In the genomic region with DNA sequence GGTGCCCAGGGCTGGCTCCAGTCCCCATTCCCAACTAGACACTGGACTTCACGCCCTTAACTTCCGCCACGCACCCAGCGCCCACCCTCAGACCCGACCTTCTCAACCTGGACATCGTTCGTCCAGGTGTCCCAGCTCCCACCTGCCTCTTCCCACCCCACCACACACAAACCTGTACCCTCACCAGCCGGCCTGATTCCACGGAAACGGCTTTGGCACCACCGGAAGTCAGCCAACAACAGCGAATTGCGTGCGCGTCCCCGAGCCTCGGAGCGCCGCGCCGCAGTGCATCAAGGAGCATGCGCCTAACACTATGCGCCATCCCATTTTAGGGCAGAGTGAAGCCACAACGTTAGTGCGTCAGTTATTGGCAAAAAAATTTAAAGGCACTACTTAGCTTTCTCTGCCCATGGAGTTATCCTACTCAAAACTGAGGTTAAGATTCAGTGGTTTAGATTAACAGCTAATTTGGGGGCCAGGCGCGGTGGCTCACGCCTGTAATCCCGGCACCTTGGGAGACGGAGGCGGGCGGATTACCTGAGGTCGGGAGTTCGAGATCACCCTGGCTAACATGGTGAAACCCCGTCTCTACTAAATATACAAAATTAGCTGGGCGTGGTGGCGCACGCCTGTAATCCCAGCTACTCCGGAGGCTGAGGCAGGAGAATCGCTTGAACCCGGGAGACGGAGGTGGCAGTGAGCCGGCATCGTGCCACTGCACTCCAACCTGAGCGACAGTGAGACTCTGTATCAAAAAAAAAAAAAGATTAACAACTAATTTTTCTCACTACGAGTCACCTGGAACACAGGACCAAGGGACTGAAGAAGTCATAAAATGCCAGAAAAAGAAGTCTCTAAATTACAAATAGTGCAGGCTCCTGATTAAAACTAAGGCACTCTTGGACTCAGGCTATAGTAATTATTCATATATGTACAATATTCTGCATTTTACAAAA, we compare ENCODE assay signal across 1 cellular context.
TF ChIP-seq lines count a peak whose summit lies in the region.

A gene with protein sequence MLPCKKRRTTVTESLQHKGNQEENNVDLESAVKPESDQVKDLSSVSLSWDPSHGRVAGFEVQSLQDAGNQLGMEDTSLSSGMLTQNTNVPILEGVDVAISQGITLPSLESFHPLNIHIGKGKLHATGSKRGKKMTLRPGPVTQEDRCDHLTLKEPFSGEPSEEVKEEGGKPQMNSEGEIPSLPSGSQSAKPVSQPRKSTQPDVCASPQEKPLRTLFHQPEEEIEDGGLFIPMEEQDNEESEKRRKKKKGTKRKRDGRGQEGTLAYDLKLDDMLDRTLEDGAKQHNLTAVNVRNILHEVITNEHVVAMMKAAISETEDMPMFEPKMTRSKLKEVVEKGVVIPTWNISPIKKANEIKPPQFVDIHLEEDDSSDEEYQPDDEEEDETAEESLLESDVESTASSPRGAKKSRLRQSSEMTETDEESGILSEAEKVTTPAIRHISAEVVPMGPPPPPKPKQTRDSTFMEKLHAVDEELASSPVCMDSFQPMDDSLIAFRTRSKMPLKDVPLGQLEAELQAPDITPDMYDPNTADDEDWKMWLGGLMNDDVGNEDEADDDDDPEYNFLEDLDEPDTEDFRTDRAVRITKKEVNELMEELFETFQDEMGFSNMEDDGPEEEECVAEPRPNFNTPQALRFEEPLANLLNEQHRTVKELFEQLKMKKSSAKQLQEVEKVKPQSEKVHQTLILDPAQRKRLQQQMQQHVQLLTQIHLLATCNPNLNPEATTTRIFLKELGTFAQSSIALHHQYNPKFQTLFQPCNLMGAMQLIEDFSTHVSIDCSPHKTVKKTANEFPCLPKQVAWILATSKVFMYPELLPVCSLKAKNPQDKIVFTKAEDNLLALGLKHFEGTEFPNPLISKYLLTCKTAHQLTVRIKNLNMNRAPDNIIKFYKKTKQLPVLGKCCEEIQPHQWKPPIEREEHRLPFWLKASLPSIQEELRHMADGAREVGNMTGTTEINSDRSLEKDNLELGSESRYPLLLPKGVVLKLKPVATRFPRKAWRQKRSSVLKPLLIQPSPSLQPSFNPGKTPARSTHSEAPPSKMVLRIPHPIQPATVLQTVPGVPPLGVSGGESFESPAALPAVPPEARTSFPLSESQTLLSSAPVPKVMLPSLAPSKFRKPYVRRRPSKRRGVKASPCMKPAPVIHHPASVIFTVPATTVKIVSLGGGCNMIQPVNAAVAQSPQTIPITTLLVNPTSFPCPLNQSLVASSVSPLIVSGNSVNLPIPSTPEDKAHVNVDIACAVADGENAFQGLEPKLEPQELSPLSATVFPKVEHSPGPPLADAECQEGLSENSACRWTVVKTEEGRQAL (N-terminal part only) (minus strand): TSS at position 240 of the 956 bp plus-strand sequence. CDS start 3,434 bp downstream, outside the sequence.

TF ChIP-seq in K562, 482 proteins besides CTCF, POLR2A, EP300 and RAD21 (continued from another document and continues in another):
- TF ChIP-seq, protein P1, sequence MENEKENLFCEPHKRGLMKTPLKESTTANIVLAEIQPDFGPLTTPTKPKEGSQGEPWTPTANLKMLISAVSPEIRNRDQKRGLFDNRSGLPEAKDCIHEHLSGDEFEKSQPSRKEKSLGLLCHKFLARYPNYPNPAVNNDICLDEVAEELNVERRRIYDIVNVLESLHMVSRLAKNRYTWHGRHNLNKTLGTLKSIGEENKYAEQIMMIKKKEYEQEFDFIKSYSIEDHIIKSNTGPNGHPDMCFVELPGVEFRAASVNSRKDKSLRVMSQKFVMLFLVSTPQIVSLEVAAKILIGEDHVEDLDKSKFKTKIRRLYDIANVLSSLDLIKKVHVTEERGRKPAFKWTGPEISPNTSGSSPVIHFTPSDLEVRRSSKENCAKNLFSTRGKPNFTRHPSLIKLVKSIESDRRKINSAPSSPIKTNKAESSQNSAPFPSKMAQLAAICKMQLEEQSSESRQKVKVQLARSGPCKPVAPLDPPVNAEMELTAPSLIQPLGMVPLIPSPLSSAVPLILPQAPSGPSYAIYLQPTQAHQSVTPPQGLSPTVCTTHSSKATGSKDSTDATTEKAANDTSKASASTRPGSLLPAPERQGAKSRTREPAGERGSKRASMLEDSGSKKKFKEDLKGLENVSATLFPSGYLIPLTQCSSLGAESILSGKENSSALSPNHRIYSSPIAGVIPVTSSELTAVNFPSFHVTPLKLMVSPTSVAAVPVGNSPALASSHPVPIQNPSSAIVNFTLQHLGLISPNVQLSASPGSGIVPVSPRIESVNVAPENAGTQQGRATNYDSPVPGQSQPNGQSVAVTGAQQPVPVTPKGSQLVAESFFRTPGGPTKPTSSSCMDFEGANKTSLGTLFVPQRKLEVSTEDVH (IDR thresholded peaks at IDR 0.05; ENCODE audit: low read depth, partially characterized antibody), result peak; percentile 69
- TF ChIP-seq HEY1 (CRISPR knock-in tag; IDR thresholded peaks at IDR 0.05; ENCODE audit: borderline replicate concordance), result no peak
- no peak for TF ChIP-seq PRMT5 (CRISPR knock-in tag; IDR thresholded peaks at IDR 0.05)
- TF ChIP-seq, protein P2, sequence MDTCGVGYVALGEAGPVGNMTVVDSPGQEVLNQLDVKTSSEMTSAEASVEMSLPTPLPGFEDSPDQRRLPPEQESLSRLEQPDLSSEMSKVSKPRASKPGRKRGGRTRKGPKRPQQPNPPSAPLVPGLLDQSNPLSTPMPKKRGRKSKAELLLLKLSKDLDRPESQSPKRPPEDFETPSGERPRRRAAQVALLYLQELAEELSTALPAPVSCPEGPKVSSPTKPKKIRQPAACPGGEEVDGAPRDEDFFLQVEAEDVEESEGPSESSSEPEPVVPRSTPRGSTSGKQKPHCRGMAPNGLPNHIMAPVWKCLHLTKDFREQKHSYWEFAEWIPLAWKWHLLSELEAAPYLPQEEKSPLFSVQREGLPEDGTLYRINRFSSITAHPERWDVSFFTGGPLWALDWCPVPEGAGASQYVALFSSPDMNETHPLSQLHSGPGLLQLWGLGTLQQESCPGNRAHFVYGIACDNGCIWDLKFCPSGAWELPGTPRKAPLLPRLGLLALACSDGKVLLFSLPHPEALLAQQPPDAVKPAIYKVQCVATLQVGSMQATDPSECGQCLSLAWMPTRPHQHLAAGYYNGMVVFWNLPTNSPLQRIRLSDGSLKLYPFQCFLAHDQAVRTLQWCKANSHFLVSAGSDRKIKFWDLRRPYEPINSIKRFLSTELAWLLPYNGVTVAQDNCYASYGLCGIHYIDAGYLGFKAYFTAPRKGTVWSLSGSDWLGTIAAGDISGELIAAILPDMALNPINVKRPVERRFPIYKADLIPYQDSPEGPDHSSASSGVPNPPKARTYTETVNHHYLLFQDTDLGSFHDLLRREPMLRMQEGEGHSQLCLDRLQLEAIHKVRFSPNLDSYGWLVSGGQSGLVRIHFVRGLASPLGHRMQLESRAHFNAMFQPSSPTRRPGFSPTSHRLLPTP (IDR thresholded peaks at IDR 0.05; ENCODE audit: borderline replicate concordance, extremely low read depth, insufficient read length), result no peak
- TF ChIP-seq ZFP30 (CRISPR knock-in tag; IDR thresholded peaks at IDR 0.05; ENCODE audit: borderline replicate concordance), result no peak
- TF ChIP-seq ZNF184 (CRISPR knock-in tag; IDR thresholded peaks at IDR 0.05), result no peak
- TF ChIP-seq HDAC1 (IDR thresholded peaks at IDR 0.05), result peak in 1 of 2 experiments; percentile 96; a peak in 2 of 4 replicates
- TF ChIP-seq PTBP1 (IDR thresholded peaks at IDR 0.05; ENCODE audit: low read depth, low read length), result no peak
- TF ChIP-seq ZNF12 (CRISPR knock-in tag; IDR thresholded peaks at IDR 0.05), result peak; percentile 71; the same call in 1 of the 2 replicates
- TF ChIP-seq, protein P3, sequence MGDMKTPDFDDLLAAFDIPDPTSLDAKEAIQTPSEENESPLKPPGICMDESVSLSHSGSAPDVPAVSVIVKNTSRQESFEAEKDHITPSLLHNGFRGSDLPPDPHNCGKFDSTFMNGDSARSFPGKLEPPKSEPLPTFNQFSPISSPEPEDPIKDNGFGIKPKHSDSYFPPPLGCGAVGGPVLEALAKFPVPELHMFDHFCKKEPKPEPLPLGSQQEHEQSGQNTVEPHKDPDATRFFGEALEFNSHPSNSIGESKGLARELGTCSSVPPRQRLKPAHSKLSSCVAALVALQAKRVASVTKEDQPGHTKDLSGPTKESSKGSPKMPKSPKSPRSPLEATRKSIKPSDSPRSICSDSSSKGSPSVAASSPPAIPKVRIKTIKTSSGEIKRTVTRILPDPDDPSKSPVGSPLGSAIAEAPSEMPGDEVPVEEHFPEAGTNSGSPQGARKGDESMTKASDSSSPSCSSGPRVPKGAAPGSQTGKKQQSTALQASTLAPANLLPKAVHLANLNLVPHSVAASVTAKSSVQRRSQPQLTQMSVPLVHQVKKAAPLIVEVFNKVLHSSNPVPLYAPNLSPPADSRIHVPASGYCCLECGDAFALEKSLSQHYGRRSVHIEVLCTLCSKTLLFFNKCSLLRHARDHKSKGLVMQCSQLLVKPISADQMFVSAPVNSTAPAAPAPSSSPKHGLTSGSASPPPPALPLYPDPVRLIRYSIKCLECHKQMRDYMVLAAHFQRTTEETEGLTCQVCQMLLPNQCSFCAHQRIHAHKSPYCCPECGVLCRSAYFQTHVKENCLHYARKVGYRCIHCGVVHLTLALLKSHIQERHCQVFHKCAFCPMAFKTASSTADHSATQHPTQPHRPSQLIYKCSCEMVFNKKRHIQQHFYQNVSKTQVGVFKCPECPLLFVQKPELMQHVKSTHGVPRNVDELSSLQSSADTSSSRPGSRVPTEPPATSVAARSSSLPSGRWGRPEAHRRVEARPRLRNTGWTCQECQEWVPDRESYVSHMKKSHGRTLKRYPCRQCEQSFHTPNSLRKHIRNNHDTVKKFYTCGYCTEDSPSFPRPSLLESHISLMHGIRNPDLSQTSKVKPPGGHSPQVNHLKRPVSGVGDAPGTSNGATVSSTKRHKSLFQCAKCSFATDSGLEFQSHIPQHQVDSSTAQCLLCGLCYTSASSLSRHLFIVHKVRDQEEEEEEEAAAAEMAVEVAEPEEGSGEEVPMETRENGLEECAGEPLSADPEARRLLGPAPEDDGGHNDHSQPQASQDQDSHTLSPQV (IDR thresholded peaks at IDR 0.05), result no peak
- TF ChIP-seq MCM7 (IDR thresholded peaks at IDR 0.05), result no peak
- no peak for TF ChIP-seq PURB (CRISPR knock-in tag; IDR thresholded peaks at IDR 0.05; ENCODE audit: low read depth)
- TF ChIP-seq BRCA1 (IDR thresholded peaks at IDR 0.05), result no peak
- no peak for TF ChIP-seq BRCA1 (CRISPR knock-in tag; IDR thresholded peaks at IDR 0.05)
- TF ChIP-seq THRAP3 (IDR thresholded peaks at IDR 0.05; ENCODE audit: borderline replicate concordance), result no peak
- peak; percentile 62; the same call in 1 of the 2 replicates for TF ChIP-seq POLR2H (tag; IDR thresholded peaks at IDR 0.05; ENCODE audit: low read depth)
- TF ChIP-seq, protein P4, sequence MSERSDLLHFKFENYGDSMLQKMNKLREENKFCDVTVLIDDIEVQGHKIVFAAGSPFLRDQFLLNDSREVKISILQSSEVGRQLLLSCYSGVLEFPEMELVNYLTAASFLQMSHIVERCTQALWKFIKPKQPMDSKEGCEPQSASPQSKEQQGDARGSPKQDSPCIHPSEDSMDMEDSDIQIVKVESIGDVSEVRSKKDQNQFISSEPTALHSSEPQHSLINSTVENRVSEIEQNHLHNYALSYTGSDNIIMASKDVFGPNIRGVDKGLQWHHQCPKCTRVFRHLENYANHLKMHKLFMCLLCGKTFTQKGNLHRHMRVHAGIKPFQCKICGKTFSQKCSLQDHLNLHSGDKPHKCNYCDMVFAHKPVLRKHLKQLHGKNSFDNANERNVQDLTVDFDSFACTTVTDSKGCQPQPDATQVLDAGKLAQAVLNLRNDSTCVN (CRISPR knock-in tag; IDR thresholded peaks at IDR 0.05), result peak; percentile 78; the same call in 1 of the 2 replicates
- TF ChIP-seq, protein P5, sequence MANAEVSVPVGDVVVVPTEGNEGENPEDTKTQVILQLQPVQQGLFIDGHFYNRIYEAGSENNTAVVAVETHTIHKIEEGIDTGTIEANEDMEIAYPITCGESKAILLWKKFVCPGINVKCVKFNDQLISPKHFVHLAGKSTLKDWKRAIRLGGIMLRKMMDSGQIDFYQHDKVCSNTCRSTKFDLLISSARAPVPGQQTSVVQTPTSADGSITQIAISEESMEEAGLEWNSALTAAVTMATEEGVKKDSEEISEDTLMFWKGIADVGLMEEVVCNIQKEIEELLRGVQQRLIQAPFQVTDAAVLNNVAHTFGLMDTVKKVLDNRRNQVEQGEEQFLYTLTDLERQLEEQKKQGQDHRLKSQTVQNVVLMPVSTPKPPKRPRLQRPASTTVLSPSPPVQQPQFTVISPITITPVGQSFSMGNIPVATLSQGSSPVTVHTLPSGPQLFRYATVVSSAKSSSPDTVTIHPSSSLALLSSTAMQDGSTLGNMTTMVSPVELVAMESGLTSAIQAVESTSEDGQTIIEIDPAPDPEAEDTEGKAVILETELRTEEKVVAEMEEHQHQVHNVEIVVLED (CRISPR knock-in tag; IDR thresholded peaks at IDR 0.05), result peak; percentile 92
- no peak for TF ChIP-seq KLF16 (IDR thresholded peaks at IDR 0.05)
- TF ChIP-seq HNRNPL (IDR thresholded peaks at IDR 0.05; ENCODE audit: low read depth, low read length), result no peak
- no peak for TF ChIP-seq HSF4 (CRISPR knock-in tag; IDR thresholded peaks at IDR 0.05; ENCODE audit: borderline replicate concordance)
- TF ChIP-seq RB1 (IDR thresholded peaks at IDR 0.05; ENCODE audit: low read depth), result peak; percentile 50; the same call in 1 of the 2 replicates
- TF ChIP-seq, protein P6, sequence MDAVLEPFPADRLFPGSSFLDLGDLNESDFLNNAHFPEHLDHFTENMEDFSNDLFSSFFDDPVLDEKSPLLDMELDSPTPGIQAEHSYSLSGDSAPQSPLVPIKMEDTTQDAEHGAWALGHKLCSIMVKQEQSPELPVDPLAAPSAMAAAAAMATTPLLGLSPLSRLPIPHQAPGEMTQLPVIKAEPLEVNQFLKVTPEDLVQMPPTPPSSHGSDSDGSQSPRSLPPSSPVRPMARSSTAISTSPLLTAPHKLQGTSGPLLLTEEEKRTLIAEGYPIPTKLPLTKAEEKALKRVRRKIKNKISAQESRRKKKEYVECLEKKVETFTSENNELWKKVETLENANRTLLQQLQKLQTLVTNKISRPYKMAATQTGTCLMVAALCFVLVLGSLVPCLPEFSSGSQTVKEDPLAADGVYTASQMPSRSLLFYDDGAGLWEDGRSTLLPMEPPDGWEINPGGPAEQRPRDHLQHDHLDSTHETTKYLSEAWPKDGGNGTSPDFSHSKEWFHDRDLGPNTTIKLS (IDR thresholded peaks at IDR 0.05; ENCODE audit: borderline replicate concordance, low read depth), result no peak
- no peak for TF ChIP-seq RFX5 (IDR thresholded peaks at IDR 0.05; ENCODE audit: low read depth, low read length)
- no peak for TF ChIP-seq ZC3H11A (IDR thresholded peaks at IDR 0.05; ENCODE audit: low read depth, low read length)
- TF ChIP-seq, protein P7, sequence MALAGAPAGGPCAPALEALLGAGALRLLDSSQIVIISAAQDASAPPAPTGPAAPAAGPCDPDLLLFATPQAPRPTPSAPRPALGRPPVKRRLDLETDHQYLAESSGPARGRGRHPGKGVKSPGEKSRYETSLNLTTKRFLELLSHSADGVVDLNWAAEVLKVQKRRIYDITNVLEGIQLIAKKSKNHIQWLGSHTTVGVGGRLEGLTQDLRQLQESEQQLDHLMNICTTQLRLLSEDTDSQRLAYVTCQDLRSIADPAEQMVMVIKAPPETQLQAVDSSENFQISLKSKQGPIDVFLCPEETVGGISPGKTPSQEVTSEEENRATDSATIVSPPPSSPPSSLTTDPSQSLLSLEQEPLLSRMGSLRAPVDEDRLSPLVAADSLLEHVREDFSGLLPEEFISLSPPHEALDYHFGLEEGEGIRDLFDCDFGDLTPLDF (CRISPR knock-in tag; IDR thresholded peaks at IDR 0.05), result 0 out of 2 replicates have a peak, but pooled peaks have one; percentile 28
- TF ChIP-seq ZNF217 (CRISPR knock-in tag; IDR thresholded peaks at IDR 0.05), result no peak
- TF ChIP-seq PML (IDR thresholded peaks at IDR 0.05; ENCODE audit: low read length), result peak; percentile 41; the same call in 1 of the 2 replicates
- TF ChIP-seq CBX3 (IDR thresholded peaks at IDR 0.05; ENCODE audit: borderline replicate concordance in 1 of 2, low read length in 2 of 2), result no peak; a peak in 1 of 3 replicates
- TF ChIP-seq POU5F1 (IDR thresholded peaks at IDR 0.05; ENCODE audit: borderline replicate concordance, low read depth, low read length, partially characterized antibody), result no peak
- no peak for TF ChIP-seq CEBPG (CRISPR knock-in tag; IDR thresholded peaks at IDR 0.05)
- TF ChIP-seq CEBPG (tag; conservative IDR thresholded peaks at IDR 0.05 in 1 of 2, IDR thresholded peaks at IDR 0.05 in 1 of 2), result no peak
- TF ChIP-seq SREBF1 (IDR thresholded peaks at IDR 0.05; ENCODE audit: borderline replicate concordance, low read depth, low read length), result no peak
- no peak for TF ChIP-seq KLF13 (tag; IDR thresholded peaks at IDR 0.05; ENCODE audit: borderline replicate concordance, low read depth)
